In genomic region chr2:100052645-100053044, GRCh38 we compare ENCODE assay signal across 14 cellular contexts.
"Had no signal": no experiment of that assay in that cellular context is flagged by ENCODE, and none has a peak within 500 bp of the region (broad histone marks: within the 10 kb centered on the region; RNA-seq: fewer than 3 reads in every experiment).

No MANE protein-coding gene starts in this region.

- H3K4me3 Mint-ChIP-seq: activated T-helper 1 cell treated with anti-CD3 and anti-CD28 coated beads, Interleukin-12 subunit alpha, Interleukin-12 subunit beta, Interleukin-2, Interleukin-4 antibody, amounts not matched to agents 30 ng/mL and 10 ng/mL and 1 ng/mL, durations not matched to agents 14 hours and 24 hours and 36 hours; nephron had no signal

- H3K4me1 ChIP-seq: thyroid gland had no signal

- H3K27me3 ChIP-seq: dorsolateral prefrontal cortex, sigmoid colon, spleen, thyroid gland had no signal

- H3K9me3 ChIP-seq: sigmoid colon, spleen, thyroid gland had no signal

- H3K27ac Mint-ChIP-seq: activated naive CD4-positive, alpha-beta T cell treated with anti-CD3 and anti-CD28 coated beads, Interleukin-2, amount 50 U/mL, for 72 hours; activated T-helper 1 cell treated with anti-CD3 and anti-CD28 coated beads, Interleukin-12 subunit alpha, Interleukin-12 subunit beta, Interleukin-2, Interleukin-4 antibody, amounts not matched to agents 30 ng/mL and 10 ng/mL and 1 ng/mL, durations not matched to agents 14 hours and 24 hours and 36 hours had no signal

- FAIRE-seq: TTC549 had no signal

- H3K27ac ChIP-seq: sigmoid colon, spleen, thyroid gland had no signal

- H3K36me3 ChIP-seq: sigmoid colon, thyroid gland had no signal

- H3K9me3 Mint-ChIP-seq: activated T-helper 1 cell treated with anti-CD3 and anti-CD28 coated beads, Interleukin-12 subunit alpha, Interleukin-12 subunit beta, Interleukin-2, Interleukin-4 antibody, amounts not matched to agents 30 ng/mL and 10 ng/mL and 1 ng/mL, durations not matched to agents 14 hours and 24 hours and 36 hours; nephron had no signal

- DNase-seq: activated CD4-positive, alpha-beta T cell treated with anti-CD3 and anti-CD28 coated beads, Interleukin-2, amount 50 U/mL, for 48 hours; activated gamma-delta T cell treated with Interleukin-2 at 50 U/mL for 16 hours; amniotic stem cell; dorsolateral prefrontal cortex; posterior cingulate gyrus; sigmoid colon; spleen; stimulated activated CD4-positive, alpha-beta T cell treated with anti-CD3 and anti-CD28 coated beads, Interleukin-4, amount 100 ng/mL, for 4 hours; stimulated activated naive CD4-positive, alpha-beta T cell; thyroid gland had no signal

- H3K4me3 ChIP-seq: dorsolateral prefrontal cortex, sigmoid colon, spleen, thyroid gland had no signal
